1 cellular context compared by ENCODE assay signal in the genomic region with DNA sequence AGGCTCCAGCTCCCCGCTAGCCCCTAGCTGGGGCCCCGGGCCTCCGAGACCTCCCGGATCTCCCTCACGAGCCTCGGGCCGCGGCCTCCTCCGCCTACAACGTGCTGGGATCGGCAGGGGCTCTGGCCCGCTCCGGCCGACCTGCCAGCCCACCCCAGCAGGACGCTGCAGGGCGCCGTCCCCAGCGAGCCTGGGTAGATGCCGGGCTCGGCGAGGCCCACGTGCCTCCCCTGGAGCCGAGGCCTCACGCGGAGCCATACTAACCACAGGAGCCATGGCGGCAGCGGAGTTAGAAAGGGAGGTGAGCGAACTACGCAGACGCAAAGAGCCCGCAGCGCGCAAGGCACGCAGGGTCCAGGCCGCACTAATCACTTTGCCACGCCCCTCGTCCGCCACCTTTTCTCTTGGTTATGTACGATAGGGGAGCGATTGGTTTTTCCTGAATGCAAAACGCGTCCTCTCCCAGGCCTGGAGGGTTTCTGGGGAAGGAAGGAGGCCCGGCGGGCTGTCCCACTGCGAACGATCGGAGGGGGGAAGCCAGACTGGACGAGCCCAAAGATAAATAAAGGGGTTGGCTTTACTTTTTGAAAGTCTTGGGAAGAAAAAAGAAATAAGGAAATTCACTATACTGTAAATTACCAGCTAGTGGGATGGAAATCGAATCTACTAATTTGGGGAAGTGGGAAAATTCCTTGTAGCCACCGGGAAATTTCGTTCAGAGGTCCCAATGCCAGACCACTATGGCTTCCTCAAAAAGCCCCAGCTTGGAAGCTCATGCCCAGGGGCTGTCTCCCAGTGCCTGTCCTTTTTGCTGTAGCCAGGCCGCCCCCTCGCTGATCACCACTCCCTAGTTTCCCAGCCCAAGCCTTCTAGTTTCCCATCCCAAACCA.
TF ChIP-seq lines count a peak whose summit lies in the region.

Gene RPL22 (minus strand): TSS at position 298 of the 890 bp plus-strand sequence. CDS start 22 bp downstream, at position 276.

TF ChIP-seq in HepG2, 621 proteins besides CTCF, POLR2A, EP300 and RAD21 (continued from another document and continues in another):
- no peak for TF ChIP-seq KIAA2018 (CRISPR knock-in tag; IDR thresholded peaks at IDR 0.05; ENCODE audit: borderline replicate concordance)
- peak; percentile 95 for TF ChIP-seq ZZZ3 (CRISPR knock-in tag; IDR thresholded peaks at IDR 0.05; ENCODE audit: borderline replicate concordance)
- no peak for TF ChIP-seq HNF4A (CRISPR knock-in tag; IDR thresholded peaks at IDR 0.05)
- TF ChIP-seq, protein P1, sequence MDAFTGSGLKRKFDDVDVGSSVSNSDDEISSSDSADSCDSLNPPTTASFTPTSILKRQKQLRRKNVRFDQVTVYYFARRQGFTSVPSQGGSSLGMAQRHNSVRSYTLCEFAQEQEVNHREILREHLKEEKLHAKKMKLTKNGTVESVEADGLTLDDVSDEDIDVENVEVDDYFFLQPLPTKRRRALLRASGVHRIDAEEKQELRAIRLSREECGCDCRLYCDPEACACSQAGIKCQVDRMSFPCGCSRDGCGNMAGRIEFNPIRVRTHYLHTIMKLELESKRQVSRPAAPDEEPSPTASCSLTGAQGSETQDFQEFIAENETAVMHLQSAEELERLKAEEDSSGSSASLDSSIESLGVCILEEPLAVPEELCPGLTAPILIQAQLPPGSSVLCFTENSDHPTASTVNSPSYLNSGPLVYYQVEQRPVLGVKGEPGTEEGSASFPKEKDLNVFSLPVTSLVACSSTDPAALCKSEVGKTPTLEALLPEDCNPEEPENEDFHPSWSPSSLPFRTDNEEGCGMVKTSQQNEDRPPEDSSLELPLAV (CRISPR knock-in tag; conservative IDR thresholded peaks at IDR 0.05; ENCODE audit: low read depth): no peak
- no peak for TF ChIP-seq NR2F1 (CRISPR knock-in tag; IDR thresholded peaks at IDR 0.05)
- TF ChIP-seq TGIF2 (CRISPR knock-in tag; IDR thresholded peaks at IDR 0.05): peak; percentile 87
- TF ChIP-seq FOXA3 (CRISPR knock-in tag; IDR thresholded peaks at IDR 0.05): peak; percentile 82
- TF ChIP-seq, protein P2, sequence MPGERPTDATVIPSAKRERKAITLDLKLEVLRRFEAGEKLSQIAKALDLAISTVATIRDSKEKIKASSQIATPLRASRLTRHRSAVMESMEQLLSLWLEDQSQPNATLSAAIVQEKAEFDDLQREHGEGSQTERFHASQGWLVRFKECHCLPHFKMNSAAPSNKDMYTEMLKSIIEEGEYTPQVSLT (CRISPR knock-in tag; IDR thresholded peaks at IDR 0.05; ENCODE audit: borderline replicate concordance, low read depth): no peak
- no peak for TF ChIP-seq ZNF660 (CRISPR knock-in tag; IDR thresholded peaks at IDR 0.05; ENCODE audit: borderline replicate concordance, low read depth)
- TF ChIP-seq ZNF780A (CRISPR knock-in tag; IDR thresholded peaks at IDR 0.05): 0 out of 2 replicates have a peak, but pooled peaks have one; percentile 81
- TF ChIP-seq GLMP (CRISPR knock-in tag; IDR thresholded peaks at IDR 0.05; ENCODE audit: borderline replicate concordance): no peak
- TF ChIP-seq ZBTB33 (CRISPR knock-in tag; IDR thresholded peaks at IDR 0.05): peak; percentile 50; the same call in 1 of the 2 replicates
- peak; percentile 52; the same call in 1 of the 2 replicates for TF ChIP-seq RXRB (CRISPR knock-in tag; IDR thresholded peaks at IDR 0.05; ENCODE audit: borderline replicate concordance)
- peak; percentile 97 for TF ChIP-seq SPEN (CRISPR knock-in tag; IDR thresholded peaks at IDR 0.05; ENCODE audit: low read depth)
- TF ChIP-seq, protein P3, sequence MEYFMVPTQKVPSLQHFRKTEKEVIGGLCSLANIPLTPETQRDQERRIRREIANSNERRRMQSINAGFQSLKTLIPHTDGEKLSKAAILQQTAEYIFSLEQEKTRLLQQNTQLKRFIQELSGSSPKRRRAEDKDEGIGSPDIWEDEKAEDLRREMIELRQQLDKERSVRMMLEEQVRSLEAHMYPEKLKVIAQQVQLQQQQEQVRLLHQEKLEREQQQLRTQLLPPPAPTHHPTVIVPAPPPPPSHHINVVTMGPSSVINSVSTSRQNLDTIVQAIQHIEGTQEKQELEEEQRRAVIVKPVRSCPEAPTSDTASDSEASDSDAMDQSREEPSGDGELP (IDR thresholded peaks at IDR 0.05; ENCODE audit: borderline replicate concordance, low read depth): no peak
- TF ChIP-seq U2AF1 (optimal IDR thresholded peaks at IDR 0.05; ENCODE audit: low read depth, low read length): no peak
- no peak for TF ChIP-seq SP140L (CRISPR knock-in tag; IDR thresholded peaks at IDR 0.05; ENCODE audit: borderline replicate concordance)
- TF ChIP-seq ATAD3A (CRISPR knock-in tag; IDR thresholded peaks at IDR 0.05): peak; percentile 60; the same call in 1 of the 2 replicates
- peak; percentile 94 for TF ChIP-seq GATAD1 (CRISPR knock-in tag; IDR thresholded peaks at IDR 0.05)
- TF ChIP-seq ZNF678 (CRISPR knock-in tag; IDR thresholded peaks at IDR 0.05): peak; percentile 81; the same call in 1 of the 2 replicates
- peak; percentile 94 for TF ChIP-seq HDAC1 (CRISPR knock-in tag; IDR thresholded peaks at IDR 0.05)
- TF ChIP-seq KLF9 (CRISPR knock-in tag; IDR thresholded peaks at IDR 0.05; ENCODE audit: low read depth): peak; percentile 74; the same call in 1 of the 2 replicates
- peak; percentile 98 for TF ChIP-seq TAF1 (CRISPR knock-in tag; IDR thresholded peaks at IDR 0.05)
- TF ChIP-seq SAP130 (CRISPR knock-in tag; IDR thresholded peaks at IDR 0.05; ENCODE audit: low read depth): peak; percentile 95
- 0 out of 2 replicates have a peak, but pooled peaks have one; percentile 86 for TF ChIP-seq XBP1 (CRISPR knock-in tag; IDR thresholded peaks at IDR 0.05)
- TF ChIP-seq RCOR2 (CRISPR knock-in tag; IDR thresholded peaks at IDR 0.05): no peak
- no peak for TF ChIP-seq ZBTB39 (CRISPR knock-in tag; IDR thresholded peaks at IDR 0.05)
- TF ChIP-seq, protein P4, sequence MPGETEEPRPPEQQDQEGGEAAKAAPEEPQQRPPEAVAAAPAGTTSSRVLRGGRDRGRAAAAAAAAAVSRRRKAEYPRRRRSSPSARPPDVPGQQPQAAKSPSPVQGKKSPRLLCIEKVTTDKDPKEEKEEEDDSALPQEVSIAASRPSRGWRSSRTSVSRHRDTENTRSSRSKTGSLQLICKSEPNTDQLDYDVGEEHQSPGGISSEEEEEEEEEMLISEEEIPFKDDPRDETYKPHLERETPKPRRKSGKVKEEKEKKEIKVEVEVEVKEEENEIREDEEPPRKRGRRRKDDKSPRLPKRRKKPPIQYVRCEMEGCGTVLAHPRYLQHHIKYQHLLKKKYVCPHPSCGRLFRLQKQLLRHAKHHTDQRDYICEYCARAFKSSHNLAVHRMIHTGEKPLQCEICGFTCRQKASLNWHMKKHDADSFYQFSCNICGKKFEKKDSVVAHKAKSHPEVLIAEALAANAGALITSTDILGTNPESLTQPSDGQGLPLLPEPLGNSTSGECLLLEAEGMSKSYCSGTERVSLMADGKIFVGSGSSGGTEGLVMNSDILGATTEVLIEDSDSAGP (CRISPR knock-in tag; IDR thresholded peaks at IDR 0.05; ENCODE audit: borderline replicate concordance): peak; percentile 90
- TF ChIP-seq MIER3 (CRISPR knock-in tag; IDR thresholded peaks at IDR 0.05; ENCODE audit: borderline replicate concordance): peak; percentile 81
- no peak for TF ChIP-seq NONO (IDR thresholded peaks at IDR 0.05)
- peak; percentile 85 for TF ChIP-seq NONO (CRISPR knock-in tag; conservative IDR thresholded peaks at IDR 0.05)
- no peak for TF ChIP-seq PAWR (CRISPR knock-in tag; IDR thresholded peaks at IDR 0.05; ENCODE audit: borderline replicate concordance)
- TF ChIP-seq XRCC5 (optimal IDR thresholded peaks at IDR 0.05; ENCODE audit: low read length): peak; percentile 100
- TF ChIP-seq MYNN (CRISPR knock-in tag; IDR thresholded peaks at IDR 0.05; ENCODE audit: low read depth): peak; percentile 84; the same call in 1 of the 2 replicates
- no peak for TF ChIP-seq NCOA5 (CRISPR knock-in tag; IDR thresholded peaks at IDR 0.05)
- peak; percentile 56; the same call in 1 of the 2 replicates for TF ChIP-seq ZNF816 (CRISPR knock-in tag; IDR thresholded peaks at IDR 0.05; ENCODE audit: borderline replicate concordance)
- no peak for TF ChIP-seq RAD51 (IDR thresholded peaks at IDR 0.05; ENCODE audit: borderline replicate concordance)
- peak; percentile 28 for TF ChIP-seq PHF5A (CRISPR knock-in tag; IDR thresholded peaks at IDR 0.05; ENCODE audit: low read depth, unreplicated experiment)
- TF ChIP-seq MED13 (CRISPR knock-in tag; IDR thresholded peaks at IDR 0.05): peak; percentile 85
- no peak; the same call in 1 of the 2 replicates for TF ChIP-seq ZBTB8A (CRISPR knock-in tag; IDR thresholded peaks at IDR 0.05; ENCODE audit: borderline replicate concordance, low read depth)
- TF ChIP-seq TOE1 (CRISPR knock-in tag; IDR thresholded peaks at IDR 0.05): peak; percentile 34; the same call in 1 of the 2 replicates
